1 cellular context compared by ENCODE assay signal in genomic region chr9:137232510-137232909, GRCh38.
A peak's percentile ranks its signal among the peaks of the same experiment; 100 is the strongest.
TF ChIP-seq lines count a peak whose summit lies in the region.

No MANE protein-coding gene starts in this region.

TF ChIP-seq in K562, 482 proteins besides CTCF, POLR2A, EP300 and RAD21:
- no peak for TF ChIP-seq NCOA2 (IDR thresholded peaks at IDR 0.05; ENCODE audit: partially characterized antibody in 2 of 2)
- TF ChIP-seq RFX1 (IDR thresholded peaks at IDR 0.05), result no peak
- TF ChIP-seq POLR3A (IDR thresholded peaks at IDR 0.05; ENCODE audit: borderline replicate concordance, extremely low read depth, insufficient read depth, insufficient read length), result no peak
- TF ChIP-seq BRD4 (IDR thresholded peaks at IDR 0.05), result no peak
- TF ChIP-seq KLF13 (tag; IDR thresholded peaks at IDR 0.05; ENCODE audit: borderline replicate concordance, low read depth), result no peak
- no peak for TF ChIP-seq KAT7 (CRISPR knock-in tag; IDR thresholded peaks at IDR 0.05; ENCODE audit: borderline replicate concordance)
- TF ChIP-seq CEBPZ (IDR thresholded peaks at IDR 0.05; ENCODE audit: borderline replicate concordance, low read depth, low read length), result no peak
- no peak for TF ChIP-seq PCBP2 (IDR thresholded peaks at IDR 0.05; ENCODE audit: low read depth, low read length, poor library complexity, severe bottlenecking)
- TF ChIP-seq TBL1XR1 (IDR thresholded peaks at IDR 0.05; ENCODE audit: low read length in 2 of 2), result no peak
- TF ChIP-seq ATF7 (IDR thresholded peaks at IDR 0.05), result no peak
- peak in 1 of 2 experiments; percentile 31 for TF ChIP-seq E2F6 (IDR thresholded peaks at IDR 0.05; ENCODE audit: borderline replicate concordance in 1 of 2, extremely low read depth in 1 of 2, insufficient read depth in 1 of 2, insufficient read length in 1 of 2, low read depth in 1 of 2, low read length in 1 of 2, poor library complexity in 1 of 2, severe bottlenecking in 1 of 2)
- TF ChIP-seq GTF2E2 (tag; IDR thresholded peaks at IDR 0.05), result no peak
- no peak for TF ChIP-seq STAT5B (CRISPR knock-in tag; IDR thresholded peaks at IDR 0.05)
- no peak for TF ChIP-seq RERE (CRISPR knock-in tag; IDR thresholded peaks at IDR 0.05; ENCODE audit: borderline replicate concordance)
- no peak for TF ChIP-seq ZNF583 (CRISPR knock-in tag; IDR thresholded peaks at IDR 0.05)
- no peak for TF ChIP-seq TEAD4 (IDR thresholded peaks at IDR 0.05; ENCODE audit: low read length)
- TF ChIP-seq TEAD4 (CRISPR knock-in tag; IDR thresholded peaks at IDR 0.05; ENCODE audit: borderline replicate concordance), result no peak
- no peak for TF ChIP-seq VEZF1 (CRISPR knock-in tag; IDR thresholded peaks at IDR 0.05)
- no peak for TF ChIP-seq ZNF57 (CRISPR knock-in tag; IDR thresholded peaks at IDR 0.05)
- no peak for TF ChIP-seq GABPB1 (CRISPR knock-in tag; IDR thresholded peaks at IDR 0.05)
- no peak for TF ChIP-seq SUPT5H (IDR thresholded peaks at IDR 0.05)
- no peak for TF ChIP-seq CBX8 (IDR thresholded peaks at IDR 0.05; ENCODE audit: borderline replicate concordance, extremely low read depth, low read depth, low read length, poor library complexity, severe bottlenecking)
- no peak for TF ChIP-seq ZNF830 (CRISPR knock-in tag; IDR thresholded peaks at IDR 0.05)
- peak; percentile 41; the same call in 1 of the 2 replicates for TF ChIP-seq MAX (CRISPR knock-in tag; IDR thresholded peaks at IDR 0.05)
- no peak for TF ChIP-seq ZNF41 (CRISPR knock-in tag; conservative IDR thresholded peaks at IDR 0.05)
- no peak for TF ChIP-seq ZNF12 (CRISPR knock-in tag; IDR thresholded peaks at IDR 0.05)
- no peak for TF ChIP-seq ZFPM2 (CRISPR knock-in tag; IDR thresholded peaks at IDR 0.05)
- TF ChIP-seq POLR2G (IDR thresholded peaks at IDR 0.05; ENCODE audit: low read depth, low read length), result peak; percentile 4; the same call in 1 of the 2 replicates
- 0 out of 2 replicates have a peak, but pooled peaks have one; percentile 21 for TF ChIP-seq ZNF740 (CRISPR knock-in tag; IDR thresholded peaks at IDR 0.05)
- no peak for TF ChIP-seq ZNF740 (tag; IDR thresholded peaks at IDR 0.05)
- no peak for TF ChIP-seq ZNF766 (CRISPR knock-in tag; conservative IDR thresholded peaks at IDR 0.05)
TF ChIP-seq in K562: peak in this region for 4.
